Comparison of ENCODE assay signal across 24 cellular contexts in genomic region chr12:117744418-117744817, GRCh38.
"Had no signal": no experiment of that assay in that cellular context is flagged by ENCODE, and none has a peak within 500 bp of the region (broad histone marks: within the 10 kb centered on the region; RNA-seq: fewer than 3 reads in every experiment).

No MANE protein-coding gene starts in this region.

- H3K36me3 Mint-ChIP-seq: immature natural killer cell; naive thymus-derived CD4-positive, alpha-beta T cell; natural killer cell treated with Interleukin-12 subunit alpha and Interleukin-12 subunit beta and Interleukin-15 and Interleukin-18, amount 100 ng/mL, for 72 hours; stimulated activated naive B cell treated with anti-CD40 and anti-IgM and Interleukin-4, amounts not matched to agents 10 μg/mL and 1 μg/mL and 100 μg/mL, for 72 hours had no signal

- H3K9me3 ChIP-seq: mucosa of descending colon, ovary, right lobe of liver, stomach, testis, thyroid gland, transverse colon, upper lobe of right lung had no signal

- H3K4me1 ChIP-seq: left ventricle myocardium inferior, right atrium auricular region, right lobe of liver, stomach, testis, thyroid gland, transverse colon, upper lobe of right lung had no signal

- ATAC-seq: left colon; mucosa of descending colon; naive thymus-derived CD4-positive, alpha-beta T cell; natural killer cell treated with Interleukin-12 subunit alpha and Interleukin-12 subunit beta and Interleukin-15 and Interleukin-18, amount 100 ng/mL, for 72 hours; right lobe of liver; stimulated activated naive B cell treated with anti-CD40 and anti-IgM and Interleukin-4, amounts not matched to agents 10 μg/mL and 1 μg/mL and 100 μg/mL, for 72 hours; stimulated activated naive CD8-positive, alpha-beta T cell treated with anti-CD3 and anti-CD28 coated beads, Interleukin-15, Interleukin-2, amounts not matched to agents 100 U/mL and 50 U/mL, for 24 hours; upper lobe of right lung had no signal

- H3K36me3 ChIP-seq: left ventricle myocardium inferior, ovary, right atrium auricular region, right lobe of liver, stomach, thyroid gland, transverse colon, upper lobe of right lung had no signal

- H3K27ac ChIP-seq: left ventricle myocardium inferior, ovary, right atrium auricular region, right lobe of liver, stomach, testis, thyroid gland, transverse colon, upper lobe of right lung had no signal

- H3K9me3 Mint-ChIP-seq: immature natural killer cell had no signal

- H3K4me3 ChIP-seq: left ventricle myocardium inferior, lung, mucosa of descending colon, ovary, right atrium auricular region, right lobe of liver, smooth muscle cell, stomach, testis, thyroid gland, transverse colon, upper lobe of right lung had no signal

- H3K4me1 Mint-ChIP-seq: immature natural killer cell; naive thymus-derived CD4-positive, alpha-beta T cell; stimulated activated naive B cell treated with anti-CD40 and anti-IgM and Interleukin-4, amounts not matched to agents 10 μg/mL and 1 μg/mL and 100 μg/mL, for 72 hours had no signal

- H3K27ac Mint-ChIP-seq: immature natural killer cell; naive thymus-derived CD4-positive, alpha-beta T cell; natural killer cell treated with Interleukin-12 subunit alpha and Interleukin-12 subunit beta and Interleukin-15 and Interleukin-18, amount 100 ng/mL, for 72 hours; progenitor cell of endocrine pancreas; stimulated activated naive B cell treated with anti-CD40 and anti-IgM and Interleukin-4, amounts not matched to agents 10 μg/mL and 1 μg/mL and 100 μg/mL, for 72 hours had no signal

- H3K27me3 ChIP-seq: ovary, right atrium auricular region, right lobe of liver, stomach, testis, thyroid gland, transverse colon, upper lobe of right lung had no signal

- DNase-seq: hypothalamus; immature natural killer cell; kidney; left colon; left ventricle myocardium inferior; midbrain; mucosa of descending colon; naive thymus-derived CD4-positive, alpha-beta T cell; ovary; right lobe of liver; stimulated activated CD4-positive, alpha-beta T cell treated with anti-CD3 and anti-CD28 coated beads, Interleukin-2, amount 100 ng/mL, for 24 hours; stimulated activated CD4-positive, alpha-beta T cell treated with anti-CD3 and anti-CD28 coated beads, Interleukin-4, amount 100 ng/mL, for 1 hour; stimulated activated naive B cell treated with anti-CD40 and anti-IgM and Interleukin-4, amounts not matched to agents 10 μg/mL and 1 μg/mL and 100 μg/mL, for 72 hours; stimulated activated naive CD8-positive, alpha-beta T cell treated with anti-CD3 and anti-CD28 coated beads, Interleukin-15, Interleukin-2, amounts not matched to agents 100 U/mL and 50 U/mL, for 24 hours; stomach; testis; thyroid gland; transverse colon; upper lobe of right lung had no signal

- H3K4me3 Mint-ChIP-seq: immature natural killer cell; naive thymus-derived CD4-positive, alpha-beta T cell; natural killer cell treated with Interleukin-12 subunit alpha and Interleukin-12 subunit beta and Interleukin-15 and Interleukin-18, amount 100 ng/mL, for 72 hours; stimulated activated naive B cell treated with anti-CD40 and anti-IgM and Interleukin-4, amounts not matched to agents 10 μg/mL and 1 μg/mL and 100 μg/mL, for 72 hours had no signal
